ENCODE assay signal across 28 cellular contexts in the genomic region with DNA sequence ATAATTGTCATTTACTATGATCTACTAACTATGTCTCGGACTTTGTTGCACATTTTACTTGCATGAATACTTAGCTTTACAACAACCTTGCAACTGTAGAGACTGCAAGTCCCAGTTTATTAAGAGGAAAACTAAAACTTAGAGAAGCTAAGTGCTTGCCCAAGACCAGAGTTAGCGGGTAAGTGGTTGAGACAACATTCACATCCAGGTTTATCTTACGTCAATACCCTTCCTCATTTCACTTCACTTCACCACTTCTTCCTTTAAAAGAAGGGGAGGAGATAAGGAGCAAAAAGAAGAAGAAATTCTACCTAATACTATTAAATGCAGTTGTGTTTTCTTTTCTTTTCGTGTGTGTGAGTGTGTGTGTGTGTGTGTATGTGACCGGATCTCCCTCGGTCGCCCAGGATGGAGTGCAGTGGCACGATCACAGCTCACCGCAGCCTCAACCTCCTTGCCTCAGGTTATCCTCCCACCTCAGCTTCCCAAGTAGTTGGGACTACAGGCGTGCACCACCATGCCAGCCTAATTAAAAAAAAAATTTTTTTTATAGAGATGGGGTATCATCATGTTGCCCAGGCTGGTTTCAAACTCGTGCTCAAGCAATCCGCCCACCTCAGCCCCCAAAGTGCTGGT. TPM values are rescaled to one million over a fixed set of nuclear protein-coding genes. Genes with fewer than 3 reads are reported as not detected.
A peak's percentile ranks its signal among the peaks of the same experiment; 100 is the strongest.
DNase-seq lines count a peak whose midpoint lies in the region; ATAC-seq, FAIRE-seq and TF ChIP-seq lines count a peak whose summit lies in the region.
"Had no signal": no experiment of that assay in that cellular context is flagged by ENCODE, and none has a peak within 500 bp of the region (broad histone marks: within the 10 kb centered on the region; RNA-seq: fewer than 3 reads in every experiment).

No MANE protein-coding gene starts in this region.

- H3K79me2 ChIP-seq in endothelial cell of umbilical vein (ENCODE audit: control insufficient read depth, insufficient read depth, low read length), result no peaks in the 10 kb centered on the region

- H3K9ac ChIP-seq in endothelial cell of umbilical vein (replicated peaks; ENCODE audit: extremely low read depth, insufficient read depth, low read length), result no peak overlapping the region
- H3K9ac ChIP-seq: GM23248 had no signal

- no peak overlapping the region for H3K4me3 ChIP-seq in right atrium auricular region
- H3K4me3 ChIP-seq in endothelial cell of umbilical vein (replicated peaks in 1 of 3; ENCODE audit: insufficient read depth in 1 of 3, low read depth in 1 of 3, low read length in 3 of 3), result no peak overlapping the region
- H3K4me3 ChIP-seq: breast epithelium, GM23248, heart right ventricle, MG63 had no signal

- ATAC-seq in Right ventricle myocardium inferior (no peak), omental fat pad (ENCODE audit: low FRiP score) (no peak)
- ATAC-seq: PC-3, SK-N-SH treated with all-trans-retinoic acid at 6 μM for 48 hours had no signal

- dilution Hi-C loops in endothelial cell of umbilical vein (cut with MboI; ENCODE audit: extremely low pct_ligation_motif_present, low sequenced_read_pairs), result no loop called here

- DNase-seq in Right ventricle myocardium inferior (ENCODE audit: missing footprints) (peak; percentile 52), right atrium auricular region (ENCODE audit: low spot score) (no peak), OCI-M1 (lab: John Stamatoyannopoulos, UW) (peak; percentile 49), endothelial cell of umbilical vein (ENCODE audit: low read depth, low spot score) (no peak), NCI-H524 (lab: John Stamatoyannopoulos, UW) (no peak), NCI-H526 (lab: John Stamatoyannopoulos, UW) (no peak), omental fat pad (ENCODE audit: low spot score) (no peak), D721Med (ENCODE audit: insufficient read length, low spot score) (no peak)
- DNase-seq: activated CD4-positive, alpha-beta T cell treated with anti-CD3 and anti-CD28 coated beads for 48 hours; activated effector memory CD4-positive, alpha-beta T cell treated with anti-CD3 and anti-CD28 coated beads, Interleukin-2, amount 50 U/mL, for 16 hours; activated naive CD8-positive, alpha-beta T cell treated with anti-CD3 and anti-CD28 coated beads for 36 hours; anterior cingulate cortex; Calu3; DND-41; GM23248; heart right ventricle; MG63; midbrain; naive B cell; NCI-H1436; occipital lobe; PC-3; stimulated activated naive CD4-positive, alpha-beta T cell; WERI-Rb-1 had no signal

- intact Hi-C loops in Right ventricle myocardium inferior (cut with DNase I), result no loop called here
- intact Hi-C loops in endothelial cell of umbilical vein (cut with micrococcal nuclease), result no loop called here

- FAIRE-seq in endothelial cell of umbilical vein (lab: Jason Lieb, UNC) (peak; percentile 24), D721Med (lab: Jason Lieb, UNC) (no peak)

- TF ChIP-seq CTCF in right atrium auricular region (IDR thresholded peaks at IDR 0.05) (no peak), endothelial cell of umbilical vein (IDR thresholded peaks at IDR 0.05; ENCODE audit: extremely low read depth in 1 of 2, insufficient read depth in 1 of 2, low read depth in 1 of 2, low read length in 2 of 2) (no peak), omental fat pad (IDR thresholded peaks at IDR 0.05) (no peak), D721Med (IDR thresholded peaks at IDR 0.05; ENCODE audit: insufficient read depth, missing control alignments) (no peak)

- H3K27me3 ChIP-seq in right atrium auricular region (no peaks in the 10 kb centered on the region), endothelial cell of umbilical vein (ENCODE audit: control insufficient read depth in 2 of 2, insufficient read depth in 2 of 2, low read length in 2 of 2) (no peaks in the 10 kb centered on the region)
- H3K27me3 ChIP-seq: breast epithelium, heart right ventricle, MG63 had no signal

- H3K36me3 ChIP-seq in right atrium auricular region (no peaks in the 10 kb centered on the region), endothelial cell of umbilical vein (ENCODE audit: control insufficient read depth in 2 of 2, extremely low read depth in 1 of 2, insufficient read depth in 2 of 2, low read length in 2 of 2) (no peaks in the 10 kb centered on the region)
- H3K36me3 ChIP-seq: breast epithelium, heart right ventricle, MG63, WERI-Rb-1 had no signal

- no peak overlapping the region for H3K4me2 ChIP-seq in endothelial cell of umbilical vein (ENCODE audit: insufficient read depth, low read length)

- POLR2A ChIA-PET in endothelial cell of umbilical vein (lab: Charles Lee), result no interaction called here

- no peak for TF ChIP-seq POLR2A in endothelial cell of umbilical vein (IDR thresholded peaks at IDR 0.05; ENCODE audit: low read depth, low read length)

- no peaks in the 10 kb centered on the region for H4K20me1 ChIP-seq in endothelial cell of umbilical vein (replicated peaks; ENCODE audit: control insufficient read depth, extremely low read depth, insufficient read depth, low read length)

- no peaks in the 10 kb centered on the region for H3K4me1 ChIP-seq in right atrium auricular region
- no peaks in the 10 kb centered on the region for H3K4me1 ChIP-seq in endothelial cell of umbilical vein (ENCODE audit: control insufficient read depth, extremely low read depth, insufficient read depth, low read length)
- H3K4me1 ChIP-seq: breast epithelium had no signal

- no TSS peak for BruUV-seq in endothelial cell of umbilical vein (replicated peaks; lab: Mats Ljungman, UMichigan)

- no peaks in the 10 kb centered on the region for H3K9me3 ChIP-seq in right atrium auricular region
- no peaks in the 10 kb centered on the region for H3K9me3 ChIP-seq in endothelial cell of umbilical vein (replicated peaks; ENCODE audit: control insufficient read depth, insufficient read depth, low read length)
- H3K9me3 ChIP-seq: breast epithelium, MG63 had no signal

- no peak overlapping the region for H2AFZ ChIP-seq in endothelial cell of umbilical vein (ENCODE audit: low read depth, low read length)
- H2AFZ ChIP-seq: GM23248 had no signal

- CTCF ChIA-PET in endothelial cell of umbilical vein (lab: Charles Lee), result interaction anchor here (1.6 kb wide), 1 partner anchor 16 kb away, joined by 4 read pairs; no protein-coding TSS in a partner anchor

- no peak overlapping the region for H3K27ac ChIP-seq in right atrium auricular region
- no peak overlapping the region for H3K27ac ChIP-seq in endothelial cell of umbilical vein (ENCODE audit: insufficient read depth, low read depth, low read length)
- H3K27ac ChIP-seq: 22Rv1, breast epithelium, C4-2B, GM23248, WERI-Rb-1 had no signal

- no peaks in the 10 kb centered on the region for H3K9me1 ChIP-seq in endothelial cell of umbilical vein (replicated peaks; ENCODE audit: control insufficient read depth, extremely low read depth, insufficient read depth, low read length)

TF ChIP-seq in endothelial cell of umbilical vein, 7 proteins besides CTCF, POLR2A, EP300 and RAD21:
- TF ChIP-seq, protein P1, sequence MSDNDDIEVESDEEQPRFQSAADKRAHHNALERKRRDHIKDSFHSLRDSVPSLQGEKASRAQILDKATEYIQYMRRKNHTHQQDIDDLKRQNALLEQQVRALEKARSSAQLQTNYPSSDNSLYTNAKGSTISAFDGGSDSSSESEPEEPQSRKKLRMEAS (IDR thresholded peaks at IDR 0.05; ENCODE audit: insufficient read depth, insufficient read length), result no peak
- no peak for TF ChIP-seq FOS (IDR thresholded peaks at IDR 0.05; ENCODE audit: borderline replicate concordance, insufficient read depth, low read length)
- TF ChIP-seq GATA2 (IDR thresholded peaks at IDR 0.05; ENCODE audit: insufficient read depth, insufficient read length, low read depth, low read length), result no peak
- TF ChIP-seq MYC (IDR thresholded peaks at IDR 0.05; ENCODE audit: low read depth, low read length), result no peak
- no peak for TF ChIP-seq POLR2AphosphoS5 (IDR thresholded peaks at IDR 0.05; ENCODE audit: insufficient read depth, low read depth, low read length)
- TF ChIP-seq EZH2 (IDR thresholded peaks at IDR 0.05; ENCODE audit: borderline replicate concordance, low read depth, low read length, severe bottlenecking), result no peak
- no peak for TF ChIP-seq JUN (IDR thresholded peaks at IDR 0.05; ENCODE audit: borderline replicate concordance, insufficient read depth, insufficient read length, low read depth)

RNA-seq across cellular contexts. Expression of a gene that starts 37.4 kb away (rescaled TPM):
- total RNA-seq in Right ventricle myocardium inferior (25.2 TPM), right atrium auricular region (10 to 100 TPM; 15.3 to 23.8 TPM), endothelial cell of umbilical vein (11.1 and 13.0 TPM in 2 replicates), omental fat pad (10 to 100 TPM; 17.3 to 36.4 (median 27.2) TPM)
- 3.5 and 4.0 TPM in 2 replicates for polyA plus RNA-seq in endothelial cell of umbilical vein
- polyA plus RNA-seq in endothelial cell of umbilical vein (2011; cell fraction: cytosol; rRNA removed), result 4.6 and 5.1 TPM in 2 replicates
- polyA plus RNA-seq in endothelial cell of umbilical vein (2011; cell fraction: nucleus; rRNA removed), result 3.7 and 4.0 TPM in 2 replicates
- 13.6 and 13.8 TPM in 2 replicates for polyA plus RNA-seq in endothelial cell of umbilical vein (2012)
- 7.6 and 8.1 TPM in 2 replicates for polyA minus RNA-seq in endothelial cell of umbilical vein
- 7.7 TPM for polyA minus RNA-seq in endothelial cell of umbilical vein (2011; cell fraction: cytosol; rRNA and poly(A)+ RNA removed)
- 3.8 and 5.0 TPM in 2 replicates for polyA minus RNA-seq in endothelial cell of umbilical vein (2011; cell fraction: nucleus; rRNA and poly(A)+ RNA removed)

Comparison
In these comparisons a context has a peak if more than half of its experiments do, and no peak if none do; other contexts are left out.
1. DNase-seq: peak in Right ventricle myocardium inferior (single experiment) and OCI-M1 (single experiment); none in right atrium auricular region (single experiment), endothelial cell of umbilical vein (single experiment), NCI-H524 (0 of 2), NCI-H526 (0 of 2), omental fat pad (single experiment) and D721Med (single experiment).